In the genomic region with DNA sequence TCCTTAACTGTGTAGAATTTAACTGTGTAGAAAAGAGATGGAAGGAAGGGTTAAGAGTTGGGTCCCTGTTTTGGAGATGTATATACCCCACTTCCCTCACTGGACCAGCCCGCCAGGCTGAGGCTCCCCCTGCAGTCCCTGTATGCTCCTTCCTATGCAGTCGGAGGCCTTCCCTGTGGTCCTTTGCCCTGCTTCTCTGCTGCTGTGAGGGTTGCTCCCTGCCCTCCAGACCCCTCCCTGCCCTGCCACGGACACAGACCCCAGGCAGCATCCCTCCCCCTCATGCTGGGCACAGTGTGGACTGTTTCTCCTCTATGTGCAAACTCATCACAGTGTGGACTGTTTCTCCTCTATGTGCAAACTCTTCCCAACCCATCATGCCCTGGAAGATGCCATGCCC, we compare ENCODE assay signal across 15 cellular contexts.
DNase-seq lines count a peak whose midpoint lies in the region; ATAC-seq, FAIRE-seq and TF ChIP-seq lines count a peak whose summit lies in the region.
"Had no signal": no experiment of that assay in that cellular context is flagged by ENCODE, and none has a peak within 500 bp of the region (broad histone marks: within the 10 kb centered on the region; RNA-seq: fewer than 3 reads in every experiment).

No MANE protein-coding gene starts in this region.

- H3K27ac Mint-ChIP-seq in WTC11 (peak overlapping the region; percentile 81), nephron progenitor cell (peak overlapping the region; percentile 54)
- H3K27ac Mint-ChIP-seq: CD8-positive, alpha-beta memory T cell had no signal

- no peaks in the 10 kb centered on the region for H3K27me3 ChIP-seq in left ventricle myocardium inferior (ENCODE audit: low read depth)
- H3K27me3 ChIP-seq: BLaER1 had no signal

- intact Hi-C loops in left ventricle myocardium inferior (cut with micrococcal nuclease) (no loop called here), left cardiac atrium (cut with DNase I) (no loop called here)

- H3K4me3 Mint-ChIP-seq in WTC11 (no peak overlapping the region), nephron progenitor cell (peak overlapping the region; percentile 9)
- H3K4me3 Mint-ChIP-seq: CD8-positive, alpha-beta memory T cell had no signal

- no peaks in the 10 kb centered on the region for H3K9me3 Mint-ChIP-seq in WTC11
- H3K9me3 Mint-ChIP-seq in nephron progenitor cell: no peaks in the 10 kb centered on the region
- H3K9me3 Mint-ChIP-seq: CD8-positive, alpha-beta memory T cell had no signal

- H3K4me3 ChIP-seq in left ventricle myocardium inferior: no peak overlapping the region
- H3K4me3 ChIP-seq: BLaER1 had no signal

- CTCF ChIA-PET in WTC11 (lab: Charles Lee): interaction anchor here (1.2 to 1.6 kb wide), 2 partner anchors 10 to 41 kb away, joined by 3 to 8 read pairs; no protein-coding TSS in a partner anchor

- DNase-seq in left ventricle myocardium inferior (no peak), left cardiac atrium (no peak), WTC11 (ENCODE audit: low spot score) (no peak), nephron progenitor cell (no peak), urothelium cell line (ENCODE audit: low spot score) (no peak)
- no peak for DNase-seq in activated CD8-positive, alpha-beta memory T cell treated with anti-CD3 and anti-CD28 coated beads, Interleukin-2, amount 50 U/mL, for 48 hours
- DNase-seq: 8988T; AML-193; Caco-2; CD8-positive, alpha-beta memory T cell; GOT3 had no signal

- H3K36me3 Mint-ChIP-seq in WTC11: 0 out of 2 replicates have a peak, but pooled peaks cover 3% of the 10 kb centered on the region
- peaks cover 22% of the 10 kb centered on the region for H3K36me3 Mint-ChIP-seq in nephron progenitor cell (ENCODE audit: low read depth)
- H3K36me3 Mint-ChIP-seq: CD8-positive, alpha-beta memory T cell had no signal

- POLR2A ChIA-PET in WTC11 (lab: Charles Lee): interaction anchor here (3.9 kb wide), 1 partner anchor 17 kb away, joined by 34 read pairs; no protein-coding TSS in a partner anchor

- H3K4me1 Mint-ChIP-seq in WTC11 (peaks cover 88% of the 10 kb centered on the region), nephron progenitor cell (peaks cover 93% of the 10 kb centered on the region)
- H3K4me1 Mint-ChIP-seq: CD8-positive, alpha-beta memory T cell had no signal

- H3K27me3 Mint-ChIP-seq in WTC11 (ENCODE audit: low read depth) (no peaks in the 10 kb centered on the region), nephron progenitor cell (ENCODE audit: low read depth, poor library complexity) (peaks cover 5% of the 10 kb centered on the region)

- H3K36me3 ChIP-seq in left ventricle myocardium inferior: no peaks in the 10 kb centered on the region
- H3K36me3 ChIP-seq: BLaER1 had no signal

- no peaks in the 10 kb centered on the region for H3K9me3 ChIP-seq in left ventricle myocardium inferior (replicated peaks)
- H3K9me3 ChIP-seq: BLaER1, Caco-2 had no signal

- peak; percentile 59 for FAIRE-seq in urothelium cell line (lab: Jason Lieb, UNC)

- ATAC-seq in left cardiac atrium (no peak), WTC11 (no peak), HG03378 (IDR thresholded peaks at IDR 0.05; ENCODE audit: unreplicated experiment) (no peak), HG02885 (IDR thresholded peaks at IDR 0.05; ENCODE audit: poor library complexity, unreplicated experiment) (no peak)
- ATAC-seq: HCT116 had no signal

- H3K27ac ChIP-seq in left ventricle myocardium inferior (replicated peaks): peak overlapping the region; percentile 83
- H3K27ac ChIP-seq: BLaER1 had no signal

- H3K4me1 ChIP-seq in left ventricle myocardium inferior: peaks cover 47% of the 10 kb centered on the region
- H3K4me1 ChIP-seq: Caco-2 had no signal

- no peak for TF ChIP-seq CTCF in left ventricle myocardium inferior (IDR thresholded peaks at IDR 0.05; ENCODE audit: borderline replicate concordance)
- no peak for TF ChIP-seq CTCF in WTC11 (IDR thresholded peaks at IDR 0.05)
- no peak for TF ChIP-seq CTCF in nephron progenitor cell (IDR thresholded peaks at IDR 0.05)

TF ChIP-seq in WTC11, 78 proteins besides CTCF, POLR2A, EP300 and RAD21 (continues in another document):
- no peak for TF ChIP-seq MYBL2 (CRISPR knock-in tag; IDR thresholded peaks at IDR 0.05)
- no peak for TF ChIP-seq PREB (CRISPR knock-in tag; IDR thresholded peaks at IDR 0.05; ENCODE audit: borderline replicate concordance)
- TF ChIP-seq ZNF532 (CRISPR knock-in tag; IDR thresholded peaks at IDR 0.05; ENCODE audit: borderline replicate concordance): no peak
- no peak for TF ChIP-seq ZBTB21 (CRISPR knock-in tag; IDR thresholded peaks at IDR 0.05; ENCODE audit: borderline replicate concordance)
- TF ChIP-seq NR3C1 (CRISPR knock-in tag; conservative IDR thresholded peaks at IDR 0.05; ENCODE audit: low read depth): no peak
- TF ChIP-seq NFE2L1 (CRISPR knock-in tag; IDR thresholded peaks at IDR 0.05): no peak
- no peak for TF ChIP-seq USF1 (CRISPR knock-in tag; IDR thresholded peaks at IDR 0.05)
- TF ChIP-seq MXD4 (CRISPR knock-in tag; IDR thresholded peaks at IDR 0.05; ENCODE audit: borderline replicate concordance): no peak
- no peak for TF ChIP-seq PRDM15 (CRISPR knock-in tag; IDR thresholded peaks at IDR 0.05)
- TF ChIP-seq GTF2I (CRISPR knock-in tag; conservative IDR thresholded peaks at IDR 0.05): no peak
